In the genomic region with DNA sequence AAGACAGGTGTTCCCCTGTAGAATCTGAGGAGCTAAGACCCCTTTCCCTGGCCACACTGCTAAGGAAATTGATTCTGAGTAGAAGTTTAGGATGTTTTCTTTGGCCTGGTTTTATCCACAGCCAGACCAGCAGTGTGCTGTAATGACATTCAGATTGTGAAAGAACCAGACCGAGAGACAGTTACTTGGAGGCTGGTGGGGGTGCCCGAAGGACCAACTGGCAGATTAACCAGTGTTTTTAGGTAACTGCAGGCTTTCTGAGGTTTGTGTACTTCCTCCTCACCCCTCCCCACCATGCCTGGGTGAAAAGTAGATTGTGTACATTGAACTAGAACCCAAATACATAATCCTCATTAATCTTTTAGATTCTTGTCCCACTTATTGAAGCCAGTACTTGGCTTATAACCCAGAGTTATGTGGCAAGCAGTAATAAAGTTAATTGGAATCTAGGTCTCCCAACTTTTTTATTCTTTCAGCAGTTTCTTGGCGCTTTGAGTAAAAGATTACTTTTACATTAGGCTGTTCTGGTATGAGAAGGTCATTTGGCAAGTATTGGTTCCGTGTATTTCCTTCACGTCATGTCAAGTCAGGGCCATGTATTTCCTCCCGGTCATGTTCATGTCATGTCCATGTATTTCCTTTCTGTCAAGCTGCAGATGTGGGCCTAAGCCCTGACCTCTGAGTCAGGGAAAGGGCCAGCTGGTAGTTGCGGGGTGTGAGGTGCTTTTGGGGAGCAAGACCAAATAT, we compare ENCODE assay signal across 1 cellular context.
TF ChIP-seq lines count a peak whose summit lies in the region.

No MANE protein-coding gene starts in this region.

TF ChIP-seq in GM12878, 131 proteins besides CTCF, POLR2A, EP300 and RAD21 (continued from another document):
- TF ChIP-seq, protein P1, sequence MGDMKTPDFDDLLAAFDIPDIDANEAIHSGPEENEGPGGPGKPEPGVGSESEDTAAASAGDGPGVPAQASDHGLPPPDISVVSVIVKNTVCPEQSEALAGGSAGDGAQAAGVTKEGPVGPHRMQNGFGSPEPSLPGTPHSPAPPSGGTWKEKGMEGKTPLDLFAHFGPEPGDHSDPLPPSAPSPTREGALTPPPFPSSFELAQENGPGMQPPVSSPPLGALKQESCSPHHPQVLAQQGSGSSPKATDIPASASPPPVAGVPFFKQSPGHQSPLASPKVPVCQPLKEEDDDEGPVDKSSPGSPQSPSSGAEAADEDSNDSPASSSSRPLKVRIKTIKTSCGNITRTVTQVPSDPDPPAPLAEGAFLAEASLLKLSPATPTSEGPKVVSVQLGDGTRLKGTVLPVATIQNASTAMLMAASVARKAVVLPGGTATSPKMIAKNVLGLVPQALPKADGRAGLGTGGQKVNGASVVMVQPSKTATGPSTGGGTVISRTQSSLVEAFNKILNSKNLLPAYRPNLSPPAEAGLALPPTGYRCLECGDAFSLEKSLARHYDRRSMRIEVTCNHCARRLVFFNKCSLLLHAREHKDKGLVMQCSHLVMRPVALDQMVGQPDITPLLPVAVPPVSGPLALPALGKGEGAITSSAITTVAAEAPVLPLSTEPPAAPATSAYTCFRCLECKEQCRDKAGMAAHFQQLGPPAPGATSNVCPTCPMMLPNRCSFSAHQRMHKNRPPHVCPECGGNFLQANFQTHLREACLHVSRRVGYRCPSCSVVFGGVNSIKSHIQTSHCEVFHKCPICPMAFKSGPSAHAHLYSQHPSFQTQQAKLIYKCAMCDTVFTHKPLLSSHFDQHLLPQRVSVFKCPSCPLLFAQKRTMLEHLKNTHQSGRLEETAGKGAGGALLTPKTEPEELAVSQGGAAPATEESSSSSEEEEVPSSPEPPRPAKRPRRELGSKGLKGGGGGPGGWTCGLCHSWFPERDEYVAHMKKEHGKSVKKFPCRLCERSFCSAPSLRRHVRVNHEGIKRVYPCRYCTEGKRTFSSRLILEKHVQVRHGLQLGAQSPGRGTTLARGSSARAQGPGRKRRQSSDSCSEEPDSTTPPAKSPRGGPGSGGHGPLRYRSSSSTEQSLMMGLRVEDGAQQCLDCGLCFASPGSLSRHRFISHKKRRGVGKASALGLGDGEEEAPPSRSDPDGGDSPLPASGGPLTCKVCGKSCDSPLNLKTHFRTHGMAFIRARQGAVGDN (IDR thresholded peaks at IDR 0.05), result no peak
- TF ChIP-seq TCF12 (IDR thresholded peaks at IDR 0.05; ENCODE audit: low read depth, low read length) (no peak), SP1 (IDR thresholded peaks at IDR 0.05; ENCODE audit: low read depth, low read length) (no peak), EZH2 (IDR thresholded peaks at IDR 0.05; ENCODE audit: borderline replicate concordance, control insufficient read depth, low read depth, low read length) (no peak), ZZZ3 (IDR thresholded peaks at IDR 0.05; ENCODE audit: control insufficient read depth, insufficient read length, low read depth) (no peak), GABPA (IDR thresholded peaks at IDR 0.05; ENCODE audit: low read depth) (no peak), HDAC2 (IDR thresholded peaks at IDR 0.05) (no peak), BRCA1 (IDR thresholded peaks at IDR 0.05; ENCODE audit: low read depth, low read length) (no peak)
- TF ChIP-seq, protein P2, sequence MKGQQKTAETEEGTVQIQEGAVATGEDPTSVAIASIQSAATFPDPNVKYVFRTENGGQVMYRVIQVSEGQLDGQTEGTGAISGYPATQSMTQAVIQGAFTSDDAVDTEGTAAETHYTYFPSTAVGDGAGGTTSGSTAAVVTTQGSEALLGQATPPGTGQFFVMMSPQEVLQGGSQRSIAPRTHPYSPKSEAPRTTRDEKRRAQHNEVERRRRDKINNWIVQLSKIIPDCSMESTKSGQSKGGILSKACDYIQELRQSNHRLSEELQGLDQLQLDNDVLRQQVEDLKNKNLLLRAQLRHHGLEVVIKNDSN (IDR thresholded peaks at IDR 0.05; ENCODE audit: borderline replicate concordance, extremely low read length, insufficient read depth, low read depth, low read length), result no peak
- TF ChIP-seq, protein P3, sequence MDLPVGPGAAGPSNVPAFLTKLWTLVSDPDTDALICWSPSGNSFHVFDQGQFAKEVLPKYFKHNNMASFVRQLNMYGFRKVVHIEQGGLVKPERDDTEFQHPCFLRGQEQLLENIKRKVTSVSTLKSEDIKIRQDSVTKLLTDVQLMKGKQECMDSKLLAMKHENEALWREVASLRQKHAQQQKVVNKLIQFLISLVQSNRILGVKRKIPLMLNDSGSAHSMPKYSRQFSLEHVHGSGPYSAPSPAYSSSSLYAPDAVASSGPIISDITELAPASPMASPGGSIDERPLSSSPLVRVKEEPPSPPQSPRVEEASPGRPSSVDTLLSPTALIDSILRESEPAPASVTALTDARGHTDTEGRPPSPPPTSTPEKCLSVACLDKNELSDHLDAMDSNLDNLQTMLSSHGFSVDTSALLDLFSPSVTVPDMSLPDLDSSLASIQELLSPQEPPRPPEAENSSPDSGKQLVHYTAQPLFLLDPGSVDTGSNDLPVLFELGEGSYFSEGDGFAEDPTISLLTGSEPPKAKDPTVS (IDR thresholded peaks at IDR 0.05; ENCODE audit: low read depth, low read length), result no peak
- TF ChIP-seq, protein P4, sequence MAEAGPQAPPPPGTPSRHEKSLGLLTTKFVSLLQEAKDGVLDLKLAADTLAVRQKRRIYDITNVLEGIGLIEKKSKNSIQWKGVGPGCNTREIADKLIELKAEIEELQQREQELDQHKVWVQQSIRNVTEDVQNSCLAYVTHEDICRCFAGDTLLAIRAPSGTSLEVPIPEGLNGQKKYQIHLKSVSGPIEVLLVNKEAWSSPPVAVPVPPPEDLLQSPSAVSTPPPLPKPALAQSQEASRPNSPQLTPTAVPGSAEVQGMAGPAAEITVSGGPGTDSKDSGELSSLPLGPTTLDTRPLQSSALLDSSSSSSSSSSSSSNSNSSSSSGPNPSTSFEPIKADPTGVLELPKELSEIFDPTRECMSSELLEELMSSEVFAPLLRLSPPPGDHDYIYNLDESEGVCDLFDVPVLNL (IDR thresholded peaks at IDR 0.05; ENCODE audit: low read depth, low read length), result no peak
